1 cellular context compared by ENCODE assay signal in the genomic region with DNA sequence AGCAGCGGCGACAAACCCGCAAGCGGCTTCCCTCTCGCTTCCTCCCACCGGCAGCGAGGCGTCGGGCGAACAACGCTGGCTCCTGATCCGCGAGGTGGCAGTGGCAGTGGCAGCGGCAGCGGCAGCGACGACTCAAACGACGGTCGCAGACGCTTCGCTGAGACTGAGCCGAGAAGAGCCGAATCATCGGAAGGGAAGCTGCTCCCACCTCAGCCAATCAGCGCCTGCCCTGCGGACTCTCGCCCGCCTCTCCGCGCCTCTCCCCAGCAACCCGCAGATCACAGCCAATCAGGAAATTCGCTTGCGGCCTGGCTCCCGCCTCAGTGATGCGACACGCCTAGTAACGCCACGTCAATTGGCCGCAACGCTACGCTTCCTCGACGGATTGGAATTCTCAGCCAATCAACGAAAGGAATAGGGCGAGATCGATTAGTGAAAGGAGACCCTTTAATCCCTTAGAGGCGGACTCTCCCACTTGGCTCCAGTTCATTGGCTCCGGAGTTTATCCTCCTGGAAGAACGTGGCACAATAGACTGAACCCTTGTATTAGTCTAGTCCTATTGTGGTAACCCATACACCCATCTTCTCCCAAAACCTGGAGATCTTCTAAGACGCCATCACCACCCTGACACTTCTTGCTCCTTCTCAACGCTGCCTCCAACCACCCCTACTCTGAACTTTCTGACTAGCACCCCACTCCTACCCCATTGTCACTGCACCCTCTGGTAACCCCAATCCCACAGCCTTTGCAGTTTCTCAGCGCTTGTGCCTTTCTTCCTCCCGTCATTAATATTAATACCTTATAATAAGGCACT.
TF ChIP-seq lines count a peak whose summit lies in the region.

Gene VCP (minus strand): TSS at position 165 of the 815 bp plus-strand sequence. CDS start 272 bp downstream, outside the sequence.

TF ChIP-seq in HepG2, 621 proteins besides CTCF, POLR2A, EP300 and RAD21 (continued from another document and continues in another):
- TF ChIP-seq TRIM24 (CRISPR knock-in tag; IDR thresholded peaks at IDR 0.05) (no peak), HOXD1 (CRISPR knock-in tag; IDR thresholded peaks at IDR 0.05) (peak; percentile 78), NR2F2 (IDR thresholded peaks at IDR 0.05; ENCODE audit: borderline replicate concordance, low read depth) (no peak), ZNF530 (CRISPR knock-in tag; IDR thresholded peaks at IDR 0.05; ENCODE audit: low read depth) (no peak), ZNF672 (CRISPR knock-in tag; IDR thresholded peaks at IDR 0.05) (no peak), ARID4A (CRISPR knock-in tag; IDR thresholded peaks at IDR 0.05; ENCODE audit: borderline replicate concordance) (no peak; the same call in 1 of the 2 replicates), ZNF839 (CRISPR knock-in tag; IDR thresholded peaks at IDR 0.05; ENCODE audit: borderline replicate concordance) (no peak), NAIF1 (CRISPR knock-in tag; IDR thresholded peaks at IDR 0.05; ENCODE audit: borderline replicate concordance) (no peak), ZNF674 (CRISPR knock-in tag; IDR thresholded peaks at IDR 0.05; ENCODE audit: low read depth) (no peak), ZFP41 (CRISPR knock-in tag; IDR thresholded peaks at IDR 0.05; ENCODE audit: borderline replicate concordance) (peak; percentile 29; the same call in 1 of the 2 replicates), BRD4 (CRISPR knock-in tag; IDR thresholded peaks at IDR 0.05) (peak; percentile 46; the same call in 1 of the 2 replicates), KLF15 (CRISPR knock-in tag; IDR thresholded peaks at IDR 0.05; ENCODE audit: borderline replicate concordance) (no peak), AHR (CRISPR knock-in tag; IDR thresholded peaks at IDR 0.05) (0 out of 2 replicates have a peak, but pooled peaks have one; percentile 58), ZNF441 (CRISPR knock-in tag; IDR thresholded peaks at IDR 0.05; ENCODE audit: borderline replicate concordance) (peak; percentile 25; the same call in 1 of the 2 replicates), AGO1 (IDR thresholded peaks at IDR 0.05; ENCODE audit: low read depth, low read length, poor library complexity, severe bottlenecking) (peak; percentile 17), SRSF1 (optimal IDR thresholded peaks at IDR 0.05; ENCODE audit: low read depth, low read length) (no peak), ZSCAN21 (CRISPR knock-in tag; IDR thresholded peaks at IDR 0.05; ENCODE audit: borderline replicate concordance) (peak; percentile 49; the same call in 1 of the 2 replicates), ZNF143 (CRISPR knock-in tag; IDR thresholded peaks at IDR 0.05) (no peak), ZNF790 (CRISPR knock-in tag; IDR thresholded peaks at IDR 0.05; ENCODE audit: borderline replicate concordance) (no peak), RARA (CRISPR knock-in tag; IDR thresholded peaks at IDR 0.05) (no peak), WIZ (CRISPR knock-in tag; IDR thresholded peaks at IDR 0.05) (no peak), ZNF101 (CRISPR knock-in tag; IDR thresholded peaks at IDR 0.05; ENCODE audit: borderline replicate concordance, low read depth) (no peak), ZNF513 (CRISPR knock-in tag; conservative IDR thresholded peaks at IDR 0.05) (no peak), SIX1 (CRISPR knock-in tag; IDR thresholded peaks at IDR 0.05; ENCODE audit: borderline replicate concordance) (no peak), TAF1 (CRISPR knock-in tag; IDR thresholded peaks at IDR 0.05) (peak; percentile 84), THAP8 (CRISPR knock-in tag; IDR thresholded peaks at IDR 0.05; ENCODE audit: borderline replicate concordance) (no peak; the same call in 1 of the 2 replicates), ZSCAN30 (CRISPR knock-in tag; IDR thresholded peaks at IDR 0.05) (no peak), NR3C1 (CRISPR knock-in tag; IDR thresholded peaks at IDR 0.05) (no peak), MAF1 (CRISPR knock-in tag; IDR thresholded peaks at IDR 0.05; ENCODE audit: borderline replicate concordance) (no peak), SNAI1 (CRISPR knock-in tag; IDR thresholded peaks at IDR 0.05; ENCODE audit: borderline replicate concordance) (no peak), MEIS1 (CRISPR knock-in tag; IDR thresholded peaks at IDR 0.05; ENCODE audit: borderline replicate concordance) (no peak), ZNF367 (CRISPR knock-in tag; IDR thresholded peaks at IDR 0.05; ENCODE audit: borderline replicate concordance) (peak; percentile 82; the same call in 1 of the 2 replicates), ZNF629 (CRISPR knock-in tag; conservative IDR thresholded peaks at IDR 0.05) (peak; percentile 16; the same call in 1 of the 2 replicates), FOSL1 (CRISPR knock-in tag; IDR thresholded peaks at IDR 0.05; ENCODE audit: borderline replicate concordance) (no peak)
- TF ChIP-seq, protein P1, sequence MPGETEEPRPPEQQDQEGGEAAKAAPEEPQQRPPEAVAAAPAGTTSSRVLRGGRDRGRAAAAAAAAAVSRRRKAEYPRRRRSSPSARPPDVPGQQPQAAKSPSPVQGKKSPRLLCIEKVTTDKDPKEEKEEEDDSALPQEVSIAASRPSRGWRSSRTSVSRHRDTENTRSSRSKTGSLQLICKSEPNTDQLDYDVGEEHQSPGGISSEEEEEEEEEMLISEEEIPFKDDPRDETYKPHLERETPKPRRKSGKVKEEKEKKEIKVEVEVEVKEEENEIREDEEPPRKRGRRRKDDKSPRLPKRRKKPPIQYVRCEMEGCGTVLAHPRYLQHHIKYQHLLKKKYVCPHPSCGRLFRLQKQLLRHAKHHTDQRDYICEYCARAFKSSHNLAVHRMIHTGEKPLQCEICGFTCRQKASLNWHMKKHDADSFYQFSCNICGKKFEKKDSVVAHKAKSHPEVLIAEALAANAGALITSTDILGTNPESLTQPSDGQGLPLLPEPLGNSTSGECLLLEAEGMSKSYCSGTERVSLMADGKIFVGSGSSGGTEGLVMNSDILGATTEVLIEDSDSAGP (CRISPR knock-in tag; IDR thresholded peaks at IDR 0.05; ENCODE audit: borderline replicate concordance) = no peak; the same call in 1 of the 2 replicates
- TF ChIP-seq, protein P2, sequence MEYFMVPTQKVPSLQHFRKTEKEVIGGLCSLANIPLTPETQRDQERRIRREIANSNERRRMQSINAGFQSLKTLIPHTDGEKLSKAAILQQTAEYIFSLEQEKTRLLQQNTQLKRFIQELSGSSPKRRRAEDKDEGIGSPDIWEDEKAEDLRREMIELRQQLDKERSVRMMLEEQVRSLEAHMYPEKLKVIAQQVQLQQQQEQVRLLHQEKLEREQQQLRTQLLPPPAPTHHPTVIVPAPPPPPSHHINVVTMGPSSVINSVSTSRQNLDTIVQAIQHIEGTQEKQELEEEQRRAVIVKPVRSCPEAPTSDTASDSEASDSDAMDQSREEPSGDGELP (IDR thresholded peaks at IDR 0.05; ENCODE audit: borderline replicate concordance, low read depth) = no peak
- TF ChIP-seq, protein P3, sequence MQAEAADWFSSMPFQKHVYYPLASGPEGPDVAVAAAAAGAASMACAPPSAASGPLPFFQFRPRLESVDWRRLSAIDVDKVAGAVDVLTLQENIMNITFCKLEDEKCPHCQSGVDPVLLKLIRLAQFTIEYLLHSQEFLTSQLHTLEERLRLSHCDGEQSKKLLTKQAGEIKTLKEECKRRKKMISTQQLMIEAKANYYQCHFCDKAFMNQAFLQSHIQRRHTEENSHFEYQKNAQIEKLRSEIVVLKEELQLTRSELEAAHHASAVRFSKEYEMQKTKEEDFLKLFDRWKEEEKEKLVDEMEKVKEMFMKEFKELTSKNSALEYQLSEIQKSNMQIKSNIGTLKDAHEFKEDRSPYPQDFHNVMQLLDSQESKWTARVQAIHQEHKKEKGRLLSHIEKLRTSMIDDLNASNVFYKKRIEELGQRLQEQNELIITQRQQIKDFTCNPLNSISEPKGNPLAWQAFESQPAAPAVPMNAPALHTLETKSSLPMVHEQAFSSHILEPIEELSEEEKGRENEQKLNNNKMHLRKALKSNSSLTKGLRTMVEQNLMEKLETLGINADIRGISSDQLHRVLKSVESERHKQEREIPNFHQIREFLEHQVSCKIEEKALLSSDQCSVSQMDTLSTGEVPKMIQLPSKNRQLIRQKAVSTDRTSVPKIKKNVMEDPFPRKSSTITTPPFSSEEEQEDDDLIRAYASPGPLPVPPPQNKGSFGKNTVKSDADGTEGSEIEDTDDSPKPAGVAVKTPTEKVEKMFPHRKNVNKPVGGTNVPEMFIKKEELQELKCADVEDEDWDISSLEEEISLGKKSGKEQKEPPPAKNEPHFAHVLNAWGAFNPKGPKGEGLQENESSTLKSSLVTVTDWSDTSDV (CRISPR knock-in tag; IDR thresholded peaks at IDR 0.05) = no peak
- TF ChIP-seq, protein P4, sequence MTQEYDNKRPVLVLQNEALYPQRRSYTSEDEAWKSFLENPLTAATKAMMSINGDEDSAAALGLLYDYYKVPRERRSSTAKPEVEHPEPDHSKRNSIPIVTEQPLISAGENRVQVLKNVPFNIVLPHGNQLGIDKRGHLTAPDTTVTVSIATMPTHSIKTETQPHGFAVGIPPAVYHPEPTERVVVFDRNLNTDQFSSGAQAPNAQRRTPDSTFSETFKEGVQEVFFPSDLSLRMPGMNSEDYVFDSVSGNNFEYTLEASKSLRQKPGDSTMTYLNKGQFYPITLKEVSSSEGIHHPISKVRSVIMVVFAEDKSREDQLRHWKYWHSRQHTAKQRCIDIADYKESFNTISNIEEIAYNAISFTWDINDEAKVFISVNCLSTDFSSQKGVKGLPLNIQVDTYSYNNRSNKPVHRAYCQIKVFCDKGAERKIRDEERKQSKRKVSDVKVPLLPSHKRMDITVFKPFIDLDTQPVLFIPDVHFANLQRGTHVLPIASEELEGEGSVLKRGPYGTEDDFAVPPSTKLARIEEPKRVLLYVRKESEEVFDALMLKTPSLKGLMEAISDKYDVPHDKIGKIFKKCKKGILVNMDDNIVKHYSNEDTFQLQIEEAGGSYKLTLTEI (CRISPR knock-in tag; conservative IDR thresholded peaks at IDR 0.05) = no peak
- TF ChIP-seq, protein P5, sequence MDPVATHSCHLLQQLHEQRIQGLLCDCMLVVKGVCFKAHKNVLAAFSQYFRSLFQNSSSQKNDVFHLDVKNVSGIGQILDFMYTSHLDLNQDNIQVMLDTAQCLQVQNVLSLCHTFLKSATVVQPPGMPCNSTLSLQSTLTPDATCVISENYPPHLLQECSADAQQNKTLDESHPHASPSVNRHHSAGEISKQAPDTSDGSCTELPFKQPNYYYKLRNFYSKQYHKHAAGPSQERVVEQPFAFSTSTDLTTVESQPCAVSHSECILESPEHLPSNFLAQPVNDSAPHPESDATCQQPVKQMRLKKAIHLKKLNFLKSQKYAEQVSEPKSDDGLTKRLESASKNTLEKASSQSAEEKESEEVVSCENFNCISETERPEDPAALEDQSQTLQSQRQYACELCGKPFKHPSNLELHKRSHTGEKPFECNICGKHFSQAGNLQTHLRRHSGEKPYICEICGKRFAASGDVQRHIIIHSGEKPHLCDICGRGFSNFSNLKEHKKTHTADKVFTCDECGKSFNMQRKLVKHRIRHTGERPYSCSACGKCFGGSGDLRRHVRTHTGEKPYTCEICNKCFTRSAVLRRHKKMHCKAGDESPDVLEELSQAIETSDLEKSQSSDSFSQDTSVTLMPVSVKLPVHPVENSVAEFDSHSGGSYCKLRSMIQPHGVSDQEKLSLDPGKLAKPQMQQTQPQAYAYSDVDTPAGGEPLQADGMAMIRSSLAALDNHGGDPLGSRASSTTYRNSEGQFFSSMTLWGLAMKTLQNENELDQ (CRISPR knock-in tag; IDR thresholded peaks at IDR 0.05; ENCODE audit: borderline replicate concordance) = no peak
- TF ChIP-seq, protein P6, sequence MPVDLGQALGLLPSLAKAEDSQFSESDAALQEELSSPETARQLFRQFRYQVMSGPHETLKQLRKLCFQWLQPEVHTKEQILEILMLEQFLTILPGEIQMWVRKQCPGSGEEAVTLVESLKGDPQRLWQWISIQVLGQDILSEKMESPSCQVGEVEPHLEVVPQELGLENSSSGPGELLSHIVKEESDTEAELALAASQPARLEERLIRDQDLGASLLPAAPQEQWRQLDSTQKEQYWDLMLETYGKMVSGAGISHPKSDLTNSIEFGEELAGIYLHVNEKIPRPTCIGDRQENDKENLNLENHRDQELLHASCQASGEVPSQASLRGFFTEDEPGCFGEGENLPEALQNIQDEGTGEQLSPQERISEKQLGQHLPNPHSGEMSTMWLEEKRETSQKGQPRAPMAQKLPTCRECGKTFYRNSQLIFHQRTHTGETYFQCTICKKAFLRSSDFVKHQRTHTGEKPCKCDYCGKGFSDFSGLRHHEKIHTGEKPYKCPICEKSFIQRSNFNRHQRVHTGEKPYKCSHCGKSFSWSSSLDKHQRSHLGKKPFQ (CRISPR knock-in tag; IDR thresholded peaks at IDR 0.05; ENCODE audit: insufficient replicate concordance) = no peak
